In genomic region chr11:124893781-124894401, GRCh38 we compare ENCODE assay signal across 22 cellular contexts. TPM values are rescaled to one million over a fixed set of nuclear protein-coding genes. Genes with fewer than 3 reads are reported as not detected.
DNase-seq lines count a peak whose midpoint lies in the region; ATAC-seq and TF ChIP-seq lines count a peak whose summit lies in the region.
"Had no signal": no experiment of that assay in that cellular context is flagged by ENCODE, and none has a peak within 500 bp of the region (broad histone marks: within the 10 kb centered on the region; RNA-seq: fewer than 3 reads in every experiment).

No MANE protein-coding gene starts in this region.

- H3K9me3 Mint-ChIP-seq in progenitor cell of endocrine pancreas (ENCODE audit: low read depth): no peaks in the 10 kb centered on the region
- no peaks in the 10 kb centered on the region for H3K9me3 Mint-ChIP-seq in activated naive CD4-positive, alpha-beta T cell treated with anti-CD3 and anti-CD28 coated beads, Interleukin-2, amount 10 ng/mL, durations not matched to agents 7 days and 5 days
- H3K9me3 Mint-ChIP-seq: HFFc6 had no signal

- no peaks in the 10 kb centered on the region for H3K9me3 ChIP-seq in heart right ventricle
- H3K9me3 ChIP-seq: MG63 had no signal

- POLR2A ChIA-PET in HEK293T (lab: Yijun Ruan, JAX): no interaction called here

- H3K36me3 Mint-ChIP-seq in progenitor cell of endocrine pancreas (ENCODE audit: insufficient read depth): no peaks in the 10 kb centered on the region
- no peaks in the 10 kb centered on the region for H3K36me3 Mint-ChIP-seq in activated naive CD4-positive, alpha-beta T cell treated with anti-CD3 and anti-CD28 coated beads, Interleukin-2, amount 10 ng/mL, durations not matched to agents 7 days and 5 days

- no peak for DNase-seq in heart right ventricle
- DNase-seq in cardiac septum (ENCODE audit: low spot score): no peak
- DNase-seq in islet precursor cell: peak; percentile 37
- peak; percentile 2 for DNase-seq in progenitor cell of endocrine pancreas (ENCODE audit: low spot score, unreplicated experiment)
- DNase-seq in ureter (ENCODE audit: low spot score): peak; percentile 36
- no peak for DNase-seq in activated naive CD4-positive, alpha-beta T cell treated with anti-CD3 and anti-CD28 coated beads, Interleukin-2, amount 10 ng/mL, durations not matched to agents 7 days and 5 days
- DNase-seq in HEK293T (ENCODE audit: extremely low spot score): no peak
- DNase-seq: DMS 273 treated with DMSO at 0.1 percent for 48 hours, GOT3, HFFc6, Karpas-422, MG63, NCI-H1092, NCI-H146, NCI-H2081, NCI-H774, PC-3 had no signal

- CTCF ChIA-PET in activated naive CD4-positive, alpha-beta T cell treated with anti-CD3 and anti-CD28 coated beads, Interleukin-2, amount 10 ng/mL, durations not matched to agents 7 days and 5 days (lab: Charles Lee): no interaction called here
- CTCF ChIA-PET in HEK293T (lab: Yijun Ruan, JAX): no interaction called here

- H3K4me1 ChIP-seq in heart right ventricle: peaks cover 14 to 92% (median 60%) of the 10 kb centered on the region in 9 donors

- H3K27ac Mint-ChIP-seq in progenitor cell of endocrine pancreas: no peak overlapping the region
- no peak overlapping the region for H3K27ac Mint-ChIP-seq in activated naive CD4-positive, alpha-beta T cell treated with anti-CD3 and anti-CD28 coated beads, Interleukin-2, amount 10 ng/mL, durations not matched to agents 7 days and 5 days
- H3K27ac Mint-ChIP-seq: HFFc6 had no signal

- 86 to 87% methylated on average over 14 of the region's 14 CpGs for WGBS in heart right ventricle, 2 donors

- H3K27me3 ChIP-seq in heart right ventricle: no peaks in the 10 kb centered on the region
- H3K27me3 ChIP-seq: MG63 had no signal

- ATAC-seq in heart right ventricle (no peak), HG03378 (IDR thresholded peaks at IDR 0.05; ENCODE audit: unreplicated experiment) (no peak)
- ATAC-seq: PC-3 had no signal

- H3K4me3 Mint-ChIP-seq in progenitor cell of endocrine pancreas (ENCODE audit: low read depth): no peak overlapping the region
- H3K4me3 Mint-ChIP-seq in activated naive CD4-positive, alpha-beta T cell treated with anti-CD3 and anti-CD28 coated beads, Interleukin-2, amount 10 ng/mL, durations not matched to agents 7 days and 5 days: no peak overlapping the region
- H3K4me3 Mint-ChIP-seq: HFFc6 had no signal

- H3K4me1 Mint-ChIP-seq in progenitor cell of endocrine pancreas (ENCODE audit: low read depth): no peaks in the 10 kb centered on the region
- peaks cover 12% of the 10 kb centered on the region for H3K4me1 Mint-ChIP-seq in activated naive CD4-positive, alpha-beta T cell treated with anti-CD3 and anti-CD28 coated beads, Interleukin-2, amount 10 ng/mL, durations not matched to agents 7 days and 5 days

- peak overlapping the region in 6 of 10 donors; percentile 7 to 95 (median 85) for H3K27ac ChIP-seq in heart right ventricle
- H3K27ac ChIP-seq: C4-2B, RWPE1 had no signal

- peaks cover 0 to 61% (median 0%) of the 10 kb centered on the region in 9 donors for H3K36me3 ChIP-seq in heart right ventricle
- H3K36me3 ChIP-seq: MG63 had no signal

- H3K4me3 ChIP-seq in heart right ventricle: peak overlapping the region in 4 of 10 donors; percentile 51 to 65 (median 56)
- H3K4me3 ChIP-seq: MG63 had no signal

- TF ChIP-seq CTCF in heart right ventricle (IDR thresholded peaks at IDR 0.05) (no peak), progenitor cell of endocrine pancreas (IDR thresholded peaks at IDR 0.05; ENCODE audit: unreplicated experiment) (no peak)

- H3K27me3 Mint-ChIP-seq in progenitor cell of endocrine pancreas: peaks cover 53% of the 10 kb centered on the region
- H3K27me3 Mint-ChIP-seq in activated naive CD4-positive, alpha-beta T cell treated with anti-CD3 and anti-CD28 coated beads, Interleukin-2, amount 10 ng/mL, durations not matched to agents 7 days and 5 days: peaks cover 44% of the 10 kb centered on the region

- intact Hi-C loops in heart right ventricle (cut with DNase I) (no loop called here), cardiac septum (cut with DNase I) (no loop called here)

TF ChIP-seq in HEK293T, 16 proteins besides CTCF, POLR2A, EP300 and RAD21:
- TF ChIP-seq SUZ12 (IDR thresholded peaks at IDR 0.05) (no peak), ZNF384 (IDR thresholded peaks at IDR 0.05) (no peak)

RNA-seq across cellular contexts. Expression of gene ROBO4, which starts 3.8 kb away (rescaled TPM):
- total RNA-seq in heart right ventricle: 10 to 100 TPM; 14.2 to 42.6 (median 22.0) TPM
- polyA plus RNA-seq in heart right ventricle: 10 to 100 TPM; 17.9 to 39.1 TPM
- 15.9 TPM for total RNA-seq in cardiac septum
- total RNA-seq in progenitor cell of endocrine pancreas: not detected in 2 replicates
- 16.8 TPM for total RNA-seq in ureter
- total RNA-seq: A673, NCI-H460 had no signal

RNA-seq across cellular contexts. Expression of gene HEPN1, which starts 25.2 kb away (rescaled TPM):
- total RNA-seq in heart right ventricle: not detected
- polyA plus RNA-seq in heart right ventricle: under 1 TPM in 1 of 2 donors, not detected in 1; 0.03 TPM
- not detected for total RNA-seq in cardiac septum
- not detected in 2 replicates for total RNA-seq in progenitor cell of endocrine pancreas
- total RNA-seq in ureter: not detected
- total RNA-seq: A673, HFFc6, NCI-H460, PC-3 had no signal

RNA-seq across cellular contexts. Expression of gene ROBO3, which starts 28.7 kb away (rescaled TPM):
- total RNA-seq in heart right ventricle (1 to 10 TPM; 1.5 to 7.8 (median 3.6) TPM), cardiac septum (5.1 TPM), progenitor cell of endocrine pancreas (9.9 and 10.2 TPM in 2 replicates), ureter (27.4 TPM)
- polyA plus RNA-seq in heart right ventricle: 10 to 100 TPM in 1 of 2 donors, 1 to 10 TPM in 1; 4.9 to 19.8 TPM

RNA-seq across cellular contexts. Expression of gene HEPACAM, which starts 42.0 kb away (rescaled TPM):
- 1 to 10 TPM in 1 of 10 donors, under 1 TPM in 7, not detected in 2; 0.12 to 1.3 (median 0.35) TPM for total RNA-seq in heart right ventricle
- polyA plus RNA-seq in heart right ventricle: under 1 TPM; 0.22 to 0.52 TPM
- 0.11 TPM for total RNA-seq in cardiac septum
- total RNA-seq in progenitor cell of endocrine pancreas: 0.07 and 0.13 TPM in 2 replicates
- 0.68 TPM for total RNA-seq in ureter
- total RNA-seq: A673, NCI-H460 had no signal

Comparison
In these comparisons a context has a peak if more than half of its experiments do, and no peak if none do; other contexts are left out.
1. DNase-seq: peak in islet precursor cell (single experiment), progenitor cell of endocrine pancreas (single experiment) and ureter (single experiment); none in heart right ventricle (0 of 2), cardiac septum (single experiment), activated naive CD4-positive, alpha-beta T cell treated with anti-CD3 and anti-CD28 coated beads, Interleukin-2, amount 10 ng/mL, durations not matched to agents 7 days and 5 days (single experiment) and HEK293T (single experiment).
2. RNA of gene ROBO4, which starts 3.8 kb away (total RNA-seq): 14.2 to 42.6 TPM in heart right ventricle, 16.8 TPM in ureter (single experiment) and 15.9 TPM in cardiac septum (single experiment); not detected in progenitor cell of endocrine pancreas; every median in the first group is over 10 times any median in the second.